ENCODE assay signal across 2 cellular contexts in the genomic region with DNA sequence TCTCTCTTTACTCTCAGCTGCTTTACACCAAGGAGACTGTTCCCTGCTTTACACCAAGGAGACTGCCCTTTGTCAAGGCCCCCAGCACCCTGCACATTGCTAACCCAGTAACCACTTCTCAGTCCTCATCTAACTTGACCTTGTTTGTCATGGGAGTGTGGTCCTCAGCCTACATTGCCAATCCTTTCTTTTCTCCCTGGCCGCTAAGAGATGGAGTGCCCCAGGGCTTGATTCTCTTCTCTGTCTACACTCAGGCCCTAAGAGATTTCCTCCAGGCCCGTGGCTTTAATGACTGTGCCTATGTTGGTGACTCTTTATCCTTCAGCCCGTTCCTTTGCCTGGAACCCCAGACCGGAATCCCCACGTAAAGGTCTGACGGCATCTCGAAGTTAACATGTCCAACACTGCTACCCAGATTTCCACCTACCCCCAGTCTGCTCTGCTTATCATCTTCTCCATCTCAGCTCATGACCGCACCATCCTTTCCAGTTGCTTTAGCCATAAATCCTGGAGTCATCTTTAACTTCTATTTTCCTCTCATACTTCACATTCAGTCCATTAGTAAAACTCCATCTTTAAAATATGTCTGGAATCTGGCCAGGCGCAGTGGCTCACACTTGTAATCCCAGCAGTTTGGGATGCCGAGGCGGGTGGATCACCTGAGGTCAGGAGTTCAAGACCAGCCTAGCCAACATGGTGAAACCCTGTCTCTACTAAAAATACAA.
TF ChIP-seq lines count a peak whose summit lies in the region.

No MANE protein-coding gene starts in this region.

TF ChIP-seq in IMR-90, 13 proteins besides CTCF, POLR2A, EP300 and RAD21:
- no peak for TF ChIP-seq RCOR1 (IDR thresholded peaks at IDR 0.05; ENCODE audit: insufficient replicate concordance, low read length)
- peak; percentile 19; the same call in 1 of the 2 replicates for TF ChIP-seq BHLHE40 (IDR thresholded peaks at IDR 0.05; ENCODE audit: low read depth, low read length)
TF ChIP-seq in IMR-90: peak in this region for 1.

TF ChIP-seq in H1, 55 proteins besides CTCF, POLR2A, EP300 and RAD21:
- TF ChIP-seq HDAC6 (IDR thresholded peaks at IDR 0.05; ENCODE audit: low read depth, low read length) (no peak), BACH1 (IDR thresholded peaks at IDR 0.05; ENCODE audit: low read length) (no peak), TEAD4 (IDR thresholded peaks at IDR 0.05; ENCODE audit: low read depth, low read length) (no peak), ASH2L (IDR thresholded peaks at IDR 0.05; ENCODE audit: low read length) (no peak), PHF8 (conservative IDR thresholded peaks at IDR 0.05; ENCODE audit: low read depth, low read length) (no peak), CTBP2 (IDR thresholded peaks at IDR 0.05; ENCODE audit: borderline replicate concordance, insufficient read depth, insufficient read length, low read length) (no peak), FOSL1 (IDR thresholded peaks at IDR 0.05; ENCODE audit: insufficient read depth, low read depth, low read length) (no peak), SP1 (IDR thresholded peaks at IDR 0.05; ENCODE audit: low read depth, low read length) (no peak), ATF2 (IDR thresholded peaks at IDR 0.05; ENCODE audit: low read length) (no peak), E2F6 (IDR thresholded peaks at IDR 0.05) (no peak), SUZ12 (IDR thresholded peaks at IDR 0.05; ENCODE audit: low read length) (no peak), JUND (IDR thresholded peaks at IDR 0.05; ENCODE audit: low read length) (no peak), POU5F1 (IDR thresholded peaks at IDR 0.05; ENCODE audit: low read depth, low read length) (no peak), GTF2F1 (IDR thresholded peaks at IDR 0.05; ENCODE audit: borderline replicate concordance, low read depth, low read length) (no peak), RFX5 (IDR thresholded peaks at IDR 0.05; ENCODE audit: borderline replicate concordance, low read depth, low read length) (no peak)
